8 cellular contexts compared by ENCODE assay signal in the genomic region with DNA sequence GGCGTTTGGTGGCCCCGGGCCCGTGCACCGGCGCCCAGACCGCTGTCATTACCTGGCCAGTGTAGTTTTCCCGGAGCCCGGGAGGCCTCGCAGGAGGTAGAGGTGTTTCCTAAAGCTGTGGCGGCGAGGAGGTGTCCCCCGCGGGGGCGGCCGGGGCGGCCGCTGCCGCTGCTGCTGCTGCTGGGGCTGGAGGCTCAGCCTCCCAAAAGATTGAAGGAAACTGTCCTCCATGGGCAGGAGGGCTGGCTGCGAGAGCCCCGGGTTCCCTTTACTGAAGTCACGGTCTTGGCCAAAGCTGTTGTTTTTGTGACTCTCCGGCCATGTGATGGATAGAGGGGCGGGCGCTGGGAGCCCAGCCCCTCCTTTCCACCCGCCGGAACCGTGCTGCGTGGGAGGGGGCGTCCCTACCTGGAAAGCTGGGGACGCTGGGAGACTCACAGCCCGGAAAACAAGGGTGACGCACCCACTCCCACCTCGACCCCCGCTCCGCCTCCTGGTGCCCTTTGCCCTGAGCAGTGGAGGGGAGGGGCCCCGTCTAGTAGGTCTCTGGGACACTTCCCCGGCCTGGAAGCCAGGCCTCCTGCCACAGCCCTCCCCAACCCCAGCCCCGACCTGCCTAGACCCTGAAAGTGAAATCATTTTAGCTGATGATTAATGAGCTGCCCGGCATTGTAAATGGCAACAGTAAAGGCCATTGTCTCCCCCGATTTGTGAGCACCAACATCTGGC. TPM values are rescaled to one million over a fixed set of nuclear protein-coding genes. Genes with fewer than 3 reads are reported as not detected.
DNase-seq lines count a peak whose midpoint lies in the region; ATAC-seq lines count a peak whose summit lies in the region.

A gene (minus strand): TSS at position 279 of the 729 bp plus-strand sequence. CDS start 48 bp downstream, at position 231.

- peak within 1 kb of the TSS; percentile 88 to 99 (median 92) for H3K4me3 Mint-ChIP-seq in T-cell

- H3K36me3 ChIP-seq in urinary bladder (ENCODE audit: insufficient read depth) = no peaks in the 10 kb centered on the region

- POLR2A ChIA-PET in T-cell (lab: Charles Lee) = interaction anchor here (0.6 to 2.1 kb wide), 14 partner anchors 11 to 1284 kb away, joined by 3 to 7 read pairs (median 4); a partner anchor contains a TSS

- H3K27ac ChIP-seq in right cardiac atrium (ENCODE audit: low read length) (peak within 1 kb of the TSS; percentile 84), urinary bladder (ENCODE audit: low read depth) (peak within 1 kb of the TSS; percentile 83)

- under 1% methylated on average over 40 of the region's 40 CpGs for WGBS in right cardiac atrium
- under 1% methylated on average over 40 of the region's 40 CpGs for WGBS in urinary bladder

- peaks cover 39 to 42% (median 41%) of the 10 kb centered on the region in 3 donors for H3K4me1 Mint-ChIP-seq in T-cell

- H3K27me3 Mint-ChIP-seq in T-cell = no peaks in the 10 kb centered on the region

- peak within 1 kb of the TSS; percentile 96 for H3K27ac Mint-ChIP-seq in T-cell

- ATAC-seq in GM21423 (IDR thresholded peaks at IDR 0.05; ENCODE audit: unreplicated experiment) (peak; percentile 77), T-cell (replicated peaks in 1 of 4) (peak; percentile 60 to 77 (median 62)), right cardiac atrium (peak; percentile 84 to 85)

- H3K4me3 ChIP-seq in right cardiac atrium (ENCODE audit: low read length) (peak within 1 kb of the TSS; percentile 74), urinary bladder (ENCODE audit: low read depth, low read length) (peak within 1 kb of the TSS; percentile 88)

- no peaks in the 10 kb centered on the region for H3K9me3 ChIP-seq in right cardiac atrium (ENCODE audit: control insufficient read depth, low read length)

- peaks cover 20% of the 10 kb centered on the region for H3K36me3 Mint-ChIP-seq in T-cell

- intact Hi-C loops in right cardiac atrium (cut with DNase I) = no loop called here

- CTCF ChIA-PET in T-cell (lab: Charles Lee) = interaction anchor here (0.6 to 1.5 kb wide), 6 partner anchors 13 to 153 kb away, joined by 3 to 6 read pairs (median 4); no protein-coding TSS in a partner anchor

- H3K27me3 ChIP-seq in right cardiac atrium (ENCODE audit: control insufficient read depth, insufficient read depth) = no peaks in the 10 kb centered on the region

- H3K4me1 ChIP-seq in right cardiac atrium (ENCODE audit: control insufficient read depth, insufficient read depth, low read length) (peaks cover 9% of the 10 kb centered on the region), urinary bladder (ENCODE audit: insufficient read depth) (peaks cover 2% of the 10 kb centered on the region)

- H3K9me3 Mint-ChIP-seq in T-cell = no peaks in the 10 kb centered on the region

- DNase-seq in DMS53 treated with DMSO at 0.1 percent for 48 hours (lab: John Stamatoyannopoulos, UW; ENCODE audit: unreplicated experiment) (peak; percentile 24), HuH-7 (ENCODE audit: low spot score) (peak; percentile 72), T-cell (peak; percentile 45 to 87 (median 80)), right cardiac atrium (peak; percentile 67 to 88 (median 87)), putamen (ENCODE audit: low spot score) (peak; percentile 81)
- peak; percentile 57 for DNase-seq in activated naive CD8-positive, alpha-beta T cell treated with anti-CD3 and anti-CD28 coated beads, Interleukin-2, amount 50 U/mL, for 16 hours (ENCODE audit: low read depth, low spot score)

RNA-seq across cellular contexts. Expression of the gene that starts here (rescaled TPM):
- total RNA-seq in T-cell (10 to 100 TPM; 37.7 to 59.6 (median 44.0) TPM), right cardiac atrium (1 to 10 TPM; 4.6 to 6.5 (median 5.0) TPM), urinary bladder (15.8 TPM)
- polyA plus RNA-seq in right cardiac atrium (6.9 TPM), urinary bladder (16.2 TPM)

Comparison
In these comparisons a context has a peak if more than half of its experiments do, and no peak if none do; other contexts are left out.
1. Peak in every context shown above with its lines: DNase-seq, ATAC-seq, H3K4me3 ChIP-seq and H3K27ac ChIP-seq.
2. DNase-seq: peak in every context shown above with its lines; median percentile 87 in right cardiac atrium; 81 in putamen; 80 in T-cell; 72 in HuH-7; 57 in activated naive CD8-positive, alpha-beta T cell treated with anti-CD3 and anti-CD28 coated beads, Interleukin-2, amount 50 U/mL, for 16 hours; 24 in DMS53 treated with DMSO at 0.1 percent for 48 hours.